In genomic region chr2:31132786-31133185, GRCh38 we compare ENCODE assay signal across 30 cellular contexts. TPM values are rescaled to one million over a fixed set of nuclear protein-coding genes. Genes with fewer than 3 reads are reported as not detected.
"Had no signal": no experiment of that assay in that cellular context is flagged by ENCODE, and none has a peak within 500 bp of the region (broad histone marks: within the 10 kb centered on the region; RNA-seq: fewer than 3 reads in every experiment).

No MANE protein-coding gene starts in this region.

- H3K9me3 Mint-ChIP-seq: activated B cell treated with CpG ODN at 0.5 μM for 24 hours; activated CD4-positive, alpha-beta memory T cell treated with anti-CD3 and anti-CD28 coated beads for 36 hours; activated naive CD8-positive, alpha-beta T cell treated with anti-CD3 and anti-CD28 coated beads, Interleukin-2, amount 10 ng/mL, durations not matched to agents 7 days and 5 days had no signal

- H3K27ac ChIP-seq: adrenal gland, body of pancreas, breast epithelium, RWPE1, VCaP had no signal

- ATAC-seq: body of pancreas, Right ventricle myocardium inferior had no signal

- H3K9me3 ChIP-seq: adrenal gland, body of pancreas, breast epithelium, MG63 had no signal

- H3K36me3 Mint-ChIP-seq: activated CD4-positive, alpha-beta memory T cell treated with anti-CD3 and anti-CD28 coated beads for 36 hours; activated naive CD8-positive, alpha-beta T cell treated with anti-CD3 and anti-CD28 coated beads, Interleukin-2, amount 10 ng/mL, durations not matched to agents 7 days and 5 days had no signal

- H3K4me3 Mint-ChIP-seq: activated B cell treated with CpG ODN at 0.5 μM for 24 hours; activated CD4-positive, alpha-beta memory T cell treated with anti-CD3 and anti-CD28 coated beads for 36 hours; activated naive CD8-positive, alpha-beta T cell treated with anti-CD3 and anti-CD28 coated beads, Interleukin-2, amount 10 ng/mL, durations not matched to agents 7 days and 5 days had no signal

- H3K4me1 ChIP-seq: breast epithelium had no signal

- H3K36me3 ChIP-seq: adrenal gland, breast epithelium, MG63 had no signal

- H3K4me3 ChIP-seq: adrenal gland, body of pancreas, breast epithelium, MG63 had no signal

- H3K27ac Mint-ChIP-seq: activated B cell treated with CpG ODN at 0.5 μM for 24 hours; activated CD4-positive, alpha-beta memory T cell treated with anti-CD3 and anti-CD28 coated beads for 36 hours; activated naive CD8-positive, alpha-beta T cell treated with anti-CD3 and anti-CD28 coated beads, Interleukin-2, amount 10 ng/mL, durations not matched to agents 7 days and 5 days had no signal

- DNase-seq: activated B cell treated with CpG ODN at 0.5 μM for 24 hours; activated CD4-positive, alpha-beta memory T cell treated with anti-CD3 and anti-CD28 coated beads for 36 hours; activated CD4-positive, alpha-beta T cell treated with anti-CD3 and anti-CD28 coated beads for 4 hours; activated CD4-positive, alpha-beta T cell treated with anti-CD3 and anti-CD28 coated beads, Interleukin-2, amount 50 U/mL, for 1 hour; activated CD4-positive, CD25-positive, alpha-beta regulatory T cell treated with anti-CD3 and anti-CD28 coated beads, Interleukin-2, amount 50 U/mL, for 72 hours; activated CD8-positive, alpha-beta memory T cell treated with anti-CD3 and anti-CD28 coated beads, Interleukin-2, amount 50 U/mL, for 4 hours; activated effector memory CD4-positive, alpha-beta T cell treated with Interleukin-2 at 50 U/mL for 16 hours; activated naive CD4-positive, alpha-beta T cell treated with anti-CD3 and anti-CD28 coated beads, Interleukin-2, amount 50 U/mL, for 16 hours; activated naive CD8-positive, alpha-beta T cell treated with anti-CD3 and anti-CD28 coated beads, Interleukin-2, amount 10 ng/mL, durations not matched to agents 7 days and 5 days; activated T-cell treated with anti-CD3 and anti-CD28 coated beads for 4 hours; activated T-cell treated with anti-CD3 and anti-CD28 coated beads, Interleukin-2, amount 50 U/mL, for 48 hours; adrenal gland; body of pancreas; Kasumi-1; MG63; NCI-H1048; NCI-H1105 treated with DMSO at 0.1 percent for 48 hours; NCI-H1436 treated with DMSO at 0.1 percent for 48 hours; NCI-H1694 treated with DMSO at 0.1 percent for 48 hours; NCI-H2029; NCI-H345; NCI-H524 treated with DMSO at 0.1 percent for 48 hours; SW 1271; T-helper 1 cell; T-helper 2 cell; T-helper 9 cell had no signal

RNA-seq across cellular contexts. Expression of gene GALNT14, which starts 5.5 kb away (rescaled TPM):
- total RNA-seq: activated naive CD8-positive, alpha-beta T cell treated with anti-CD3 and anti-CD28 coated beads, Interleukin-2, amount 10 ng/mL, durations not matched to agents 7 days and 5 days had no signal
